Comparison of ENCODE assay signal across 8 cellular contexts in the genomic region with DNA sequence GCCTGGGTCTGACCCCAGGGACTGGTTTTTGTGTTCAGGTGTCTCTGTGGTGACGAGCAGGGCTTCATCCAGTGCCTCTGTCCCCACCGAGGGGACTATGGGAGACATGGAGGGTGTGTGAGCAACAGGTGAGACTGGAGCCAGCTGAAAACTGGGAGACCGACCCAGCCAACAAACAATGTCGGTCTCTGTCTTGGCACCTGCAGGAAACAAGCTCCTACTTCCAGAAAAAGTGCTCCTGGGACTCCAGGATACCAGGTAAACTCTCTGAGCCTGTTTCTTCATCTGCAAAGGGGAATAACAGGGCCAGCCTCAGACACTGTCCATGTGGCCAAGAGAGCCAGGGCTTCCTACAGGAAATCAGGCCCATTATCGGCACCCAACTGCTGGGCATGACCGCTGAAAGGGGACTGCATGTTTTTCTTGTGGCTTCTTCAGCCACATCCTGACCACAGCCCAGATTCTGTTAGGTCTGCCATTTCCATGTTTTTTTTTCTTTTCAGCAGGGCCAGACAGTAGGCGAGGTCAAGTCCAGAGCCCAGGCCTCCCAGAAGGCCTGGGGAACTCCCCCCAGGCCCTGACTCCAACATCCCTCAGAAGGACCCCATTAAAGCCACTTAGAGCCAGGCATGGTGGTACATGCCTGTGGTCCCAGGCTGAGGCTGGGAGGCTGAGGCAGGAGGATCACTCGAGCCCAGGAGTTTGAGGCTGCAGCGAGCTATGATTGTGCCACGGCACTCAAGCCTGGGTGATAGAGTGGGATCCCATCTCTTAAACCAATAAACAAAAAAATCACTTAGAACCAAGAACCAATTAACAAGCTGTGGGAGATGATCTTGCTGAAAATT. TPM values are rescaled to one million over a fixed set of nuclear protein-coding genes. Genes with fewer than 3 reads are reported as not detected.
A peak's percentile ranks its signal among the peaks of the same experiment; 100 is the strongest.
DNase-seq lines count a peak whose midpoint lies in the region; TF ChIP-seq lines count a peak whose summit lies in the region.

No MANE protein-coding gene starts in this region.

- H3K27me3 Mint-ChIP-seq in activated CD4-positive, alpha-beta T cell treated with anti-CD3 and anti-CD28 coated beads, Interleukin-2, amount 10 ng/mL, durations not matched to agents 24 days and 14 days = no peaks in the 10 kb centered on the region
- no peaks in the 10 kb centered on the region for H3K27me3 Mint-ChIP-seq in IgD-negative memory B cell
- no peaks in the 10 kb centered on the region for H3K27me3 Mint-ChIP-seq in activated naive CD8-positive, alpha-beta T cell treated with anti-CD3 and anti-CD28 coated beads for 36 hours

- peak; percentile 80 for DNase-seq in activated CD4-positive, alpha-beta T cell treated with anti-CD3 and anti-CD28 coated beads, Interleukin-2, amount 10 ng/mL, durations not matched to agents 24 days and 14 days
- DNase-seq in activated CD4-positive, alpha-beta T cell treated with anti-CD3 and anti-CD28 coated beads, Interleukin-2, amount 50 U/mL, for 1 hour = no peak
- peak; percentile 36 for DNase-seq in activated naive CD8-positive, alpha-beta T cell treated with anti-CD3 and anti-CD28 coated beads for 36 hours
- DNase-seq in mesenchymal stem cell = peak; percentile 76
- no peak for DNase-seq in uterus
- DNase-seq in DMS114 treated with DMSO at 0.1 percent for 48 hours (lab: John Stamatoyannopoulos, UW; ENCODE audit: unreplicated experiment) = no peak
- no peak for DNase-seq in NCI-H1417 treated with DMSO at 0.1 percent for 48 hours (lab: John Stamatoyannopoulos, UW)

- H3K27ac ChIP-seq in mesenchymal stem cell (ENCODE audit: low read length, poor library complexity, severe bottlenecking) (peak overlapping the region; percentile 7), uterus (peak overlapping the region; percentile 74 to 87)

- H3K36me3 Mint-ChIP-seq in activated CD4-positive, alpha-beta T cell treated with anti-CD3 and anti-CD28 coated beads, Interleukin-2, amount 10 ng/mL, durations not matched to agents 24 days and 14 days (ENCODE audit: low read depth) = peaks cover 26% of the 10 kb centered on the region
- no peaks in the 10 kb centered on the region for H3K36me3 Mint-ChIP-seq in IgD-negative memory B cell
- H3K36me3 Mint-ChIP-seq in activated naive CD8-positive, alpha-beta T cell treated with anti-CD3 and anti-CD28 coated beads for 36 hours = peaks cover 33% of the 10 kb centered on the region

- H4K8ac ChIP-seq in mesenchymal stem cell (ENCODE audit: low read length) = peak overlapping the region; percentile 58

- H3K4me1 ChIP-seq in mesenchymal stem cell (ENCODE audit: control insufficient read depth, insufficient read depth, low read depth, low read length) (peaks cover 15% of the 10 kb centered on the region), uterus (no peaks in the 10 kb centered on the region)

- peak overlapping the region; percentile 25 to 81 for H3K18ac ChIP-seq in mesenchymal stem cell (ENCODE audit: low read depth in 1 of 2, low read length in 2 of 2)

- no peak overlapping the region for H3K23ac ChIP-seq in mesenchymal stem cell (ENCODE audit: low read length in 2 of 2)

- WGBS in mesenchymal stem cell = 74% methylated on average over 8 of the region's 10 CpGs

- H4K91ac ChIP-seq in mesenchymal stem cell (ENCODE audit: low read length) = peak overlapping the region; percentile 88

- peak overlapping the region; percentile 97 for H3K4me3 Mint-ChIP-seq in activated CD4-positive, alpha-beta T cell treated with anti-CD3 and anti-CD28 coated beads, Interleukin-2, amount 10 ng/mL, durations not matched to agents 24 days and 14 days
- peak overlapping the region; percentile 92 to 99 (median 93) for H3K4me3 Mint-ChIP-seq in IgD-negative memory B cell
- H3K4me3 Mint-ChIP-seq in activated naive CD8-positive, alpha-beta T cell treated with anti-CD3 and anti-CD28 coated beads for 36 hours = peak overlapping the region; percentile 92

- H2BK15ac ChIP-seq in mesenchymal stem cell (ENCODE audit: low read depth, poor library complexity, severe bottlenecking) = peak overlapping the region; percentile 44

- peak overlapping the region; percentile 2 for H2AK5ac ChIP-seq in mesenchymal stem cell (ENCODE audit: low read length, severe bottlenecking)

- intact Hi-C loops in activated CD4-positive, alpha-beta T cell treated with anti-CD3 and anti-CD28 coated beads, Interleukin-2, amount 10 ng/mL, durations not matched to agents 24 days and 14 days (cut with micrococcal nuclease) = loop anchor here (5.0 kb wide), 1 partner anchor 46 kb away; no protein-coding TSS in a partner anchor
- intact Hi-C loops in uterus (cut with DNase I; ENCODE audit: low total_unique reads) = no loop called here

- peak overlapping the region in 1 of 2 experiments; percentile 78 for H3K14ac ChIP-seq in mesenchymal stem cell (ENCODE audit: low read length in 2 of 2)

- H3K9me3 ChIP-seq in mesenchymal stem cell (ENCODE audit: control insufficient read depth, low read length) (no peaks in the 10 kb centered on the region), uterus (no peaks in the 10 kb centered on the region)

- no peak overlapping the region for H2BK5ac ChIP-seq in mesenchymal stem cell (ENCODE audit: low read depth, low read length, poor library complexity, severe bottlenecking)

- peak overlapping the region in 1 of 2 experiments; percentile 59 for H3K4me3 ChIP-seq in mesenchymal stem cell (ENCODE audit: insufficient read depth in 1 of 2, low read depth in 1 of 2, low read length in 2 of 2)
- peak overlapping the region in 1 of 2 donors; percentile 48 for H3K4me3 ChIP-seq in uterus

- TF ChIP-seq POLR2A in uterus (IDR thresholded peaks at IDR 0.05) = no peak

- peak overlapping the region; percentile 8 for H2AFZ ChIP-seq in mesenchymal stem cell (ENCODE audit: low read depth, low read length)

- peak overlapping the region; percentile 29 to 84 for H2BK12ac ChIP-seq in mesenchymal stem cell (ENCODE audit: low read length in 2 of 2)

- no peak overlapping the region for H3K9ac ChIP-seq in mesenchymal stem cell (ENCODE audit: low read length)

- H3K27ac Mint-ChIP-seq in activated CD4-positive, alpha-beta T cell treated with anti-CD3 and anti-CD28 coated beads, Interleukin-2, amount 10 ng/mL, durations not matched to agents 24 days and 14 days = peak overlapping the region; percentile 91
- peak overlapping the region; percentile 77 to 99 (median 93) for H3K27ac Mint-ChIP-seq in IgD-negative memory B cell
- peak overlapping the region; percentile 96 for H3K27ac Mint-ChIP-seq in activated naive CD8-positive, alpha-beta T cell treated with anti-CD3 and anti-CD28 coated beads for 36 hours

- H2BK120ac ChIP-seq in mesenchymal stem cell (ENCODE audit: low read depth, low read length) = peak overlapping the region; percentile 42

- no peaks in the 10 kb centered on the region for H3K9me3 Mint-ChIP-seq in activated CD4-positive, alpha-beta T cell treated with anti-CD3 and anti-CD28 coated beads, Interleukin-2, amount 10 ng/mL, durations not matched to agents 24 days and 14 days
- H3K9me3 Mint-ChIP-seq in IgD-negative memory B cell = no peaks in the 10 kb centered on the region
- no peaks in the 10 kb centered on the region for H3K9me3 Mint-ChIP-seq in activated naive CD8-positive, alpha-beta T cell treated with anti-CD3 and anti-CD28 coated beads for 36 hours

- H3K4me1 Mint-ChIP-seq in activated CD4-positive, alpha-beta T cell treated with anti-CD3 and anti-CD28 coated beads, Interleukin-2, amount 10 ng/mL, durations not matched to agents 24 days and 14 days = peaks cover 31% of the 10 kb centered on the region
- H3K4me1 Mint-ChIP-seq in IgD-negative memory B cell = peaks cover 22 to 24% (median 23%) of the 10 kb centered on the region in 3 donors
- peaks cover 36% of the 10 kb centered on the region for H3K4me1 Mint-ChIP-seq in activated naive CD8-positive, alpha-beta T cell treated with anti-CD3 and anti-CD28 coated beads for 36 hours

- H3K27me3 ChIP-seq in mesenchymal stem cell (ENCODE audit: control insufficient read depth in 1 of 2, insufficient read depth in 1 of 2, low read length in 2 of 2) (peaks cover 6 to 15% of the 10 kb centered on the region in 2 experiments), uterus (no peaks in the 10 kb centered on the region)

- no peaks in the 10 kb centered on the region for H3K79me1 ChIP-seq in mesenchymal stem cell (replicated peaks; ENCODE audit: low read length, poor library complexity, severe bottlenecking)

- H3K36me3 ChIP-seq in mesenchymal stem cell (ENCODE audit: control insufficient read depth in 1 of 2, insufficient read depth in 2 of 2, low read depth in 1 of 2, low read length in 2 of 2) (no peaks in the 10 kb centered on the region), uterus (no peaks in the 10 kb centered on the region)

- peak overlapping the region; percentile 61 to 85 for H3K4ac ChIP-seq in mesenchymal stem cell (ENCODE audit: low read depth in 1 of 2, low read length in 2 of 2)

- no peak for TF ChIP-seq CTCF in uterus (IDR thresholded peaks at IDR 0.05)

- H3K4me2 ChIP-seq in mesenchymal stem cell (ENCODE audit: low read length, poor library complexity, severe bottlenecking) = no peak overlapping the region

RNA-seq across cellular contexts. Expression of a gene that starts 0.8 kb away (rescaled TPM):
- total RNA-seq in activated CD4-positive, alpha-beta T cell treated with anti-CD3 and anti-CD28 coated beads, Interleukin-2, amount 10 ng/mL, durations not matched to agents 24 days and 14 days = 151 and 153 TPM in 2 replicates
- 162 TPM for polyA plus RNA-seq in IgD-negative memory B cell
- 10 to 100 TPM; 92.6 to 98.6 TPM for total RNA-seq in activated naive CD8-positive, alpha-beta T cell treated with anti-CD3 and anti-CD28 coated beads for 36 hours
- polyA plus RNA-seq in mesenchymal stem cell (2013, experiment 1 of 2) = 56.3 TPM
- polyA plus RNA-seq in mesenchymal stem cell (2013, experiment 2 of 2) = 55.0 TPM
- total RNA-seq in uterus = 100 to 1,000 TPM in 3 of 4 donors, 10 to 100 TPM in 1; 84.6 to 267 (median 195) TPM

RNA-seq across cellular contexts. Expression of a gene that starts 12.3 kb away (rescaled TPM):
- 2.6 and 3.1 TPM in 2 replicates for total RNA-seq in activated CD4-positive, alpha-beta T cell treated with anti-CD3 and anti-CD28 coated beads, Interleukin-2, amount 10 ng/mL, durations not matched to agents 24 days and 14 days
- polyA plus RNA-seq in IgD-negative memory B cell = not detected
- 1 to 10 TPM in 1 of 2 experiments, under 1 TPM in 1; 0.96 to 1.6 TPM for total RNA-seq in activated naive CD8-positive, alpha-beta T cell treated with anti-CD3 and anti-CD28 coated beads for 36 hours
- polyA plus RNA-seq in mesenchymal stem cell (2013, experiment 1 of 2) = 0.23 TPM
- polyA plus RNA-seq in mesenchymal stem cell (2013, experiment 2 of 2) = 0.11 TPM
- total RNA-seq in uterus = 1 to 10 TPM in 1 of 4 donors, not detected in 3; 2.5 TPM

RNA-seq across cellular contexts. Expression of a gene that starts 13.6 kb away (rescaled TPM):
- 40.3 and 45.8 TPM in 2 replicates for total RNA-seq in activated CD4-positive, alpha-beta T cell treated with anti-CD3 and anti-CD28 coated beads, Interleukin-2, amount 10 ng/mL, durations not matched to agents 24 days and 14 days
- polyA plus RNA-seq in IgD-negative memory B cell = 22.2 TPM
- 10 to 100 TPM; 26.4 to 27.4 TPM for total RNA-seq in activated naive CD8-positive, alpha-beta T cell treated with anti-CD3 and anti-CD28 coated beads for 36 hours
- 69.3 TPM for polyA plus RNA-seq in mesenchymal stem cell (2013, experiment 1 of 2)
- 64.2 TPM for polyA plus RNA-seq in mesenchymal stem cell (2013, experiment 2 of 2)
- total RNA-seq in uterus = 10 to 100 TPM in 3 of 4 donors, 1 to 10 TPM in 1; 3.8 to 46.7 (median 26.5) TPM

RNA-seq across cellular contexts. Expression of a gene that starts 29.1 kb away (rescaled TPM):
- not detected in 2 replicates for total RNA-seq in activated CD4-positive, alpha-beta T cell treated with anti-CD3 and anti-CD28 coated beads, Interleukin-2, amount 10 ng/mL, durations not matched to agents 24 days and 14 days
- not detected for polyA plus RNA-seq in IgD-negative memory B cell
- not detected for total RNA-seq in activated naive CD8-positive, alpha-beta T cell treated with anti-CD3 and anti-CD28 coated beads for 36 hours
- polyA plus RNA-seq in mesenchymal stem cell (2013, experiment 1 of 2) = 0.04 TPM
- polyA plus RNA-seq in mesenchymal stem cell (2013, experiment 2 of 2) = 0.33 TPM
- total RNA-seq in uterus = 100 to 1,000 TPM in 2 of 4 donors, 10 to 100 TPM in 1, 1 to 10 TPM in 1; 4.7 to 204 (median 87.4) TPM

RNA-seq across cellular contexts. Expression of a gene that starts 42.2 kb away (rescaled TPM):
- not detected in 2 replicates for total RNA-seq in activated CD4-positive, alpha-beta T cell treated with anti-CD3 and anti-CD28 coated beads, Interleukin-2, amount 10 ng/mL, durations not matched to agents 24 days and 14 days
- polyA plus RNA-seq in IgD-negative memory B cell = not detected
- total RNA-seq in activated naive CD8-positive, alpha-beta T cell treated with anti-CD3 and anti-CD28 coated beads for 36 hours = not detected
- polyA plus RNA-seq in mesenchymal stem cell (2013, experiment 1 of 2) = 0.26 TPM
- polyA plus RNA-seq in mesenchymal stem cell (2013, experiment 2 of 2) = 0.25 TPM
- 10 to 100 TPM in 1 of 4 donors, 1 to 10 TPM in 2, not detected in 1; 2.2 to 16.5 (median 3.9) TPM for total RNA-seq in uterus

Comparison
In these comparisons a context has a peak if more than half of its experiments do, and no peak if none do; other contexts are left out.
1. DNase-seq: peak in activated CD4-positive, alpha-beta T cell treated with anti-CD3 and anti-CD28 coated beads, Interleukin-2, amount 10 ng/mL, durations not matched to agents 24 days and 14 days (single experiment), activated naive CD8-positive, alpha-beta T cell treated with anti-CD3 and anti-CD28 coated beads for 36 hours (single experiment) and mesenchymal stem cell (single experiment); none in activated CD4-positive, alpha-beta T cell treated with anti-CD3 and anti-CD28 coated beads, Interleukin-2, amount 50 U/mL, for 1 hour (single experiment), uterus (0 of 2), DMS114 treated with DMSO at 0.1 percent for 48 hours (single experiment) and NCI-H1417 treated with DMSO at 0.1 percent for 48 hours (single experiment).
2. Peak in every context shown above with its lines, with median percentiles within 50 percentile points of each other: H3K27ac Mint-ChIP-seq and H3K4me3 Mint-ChIP-seq.